In the genomic region with DNA sequence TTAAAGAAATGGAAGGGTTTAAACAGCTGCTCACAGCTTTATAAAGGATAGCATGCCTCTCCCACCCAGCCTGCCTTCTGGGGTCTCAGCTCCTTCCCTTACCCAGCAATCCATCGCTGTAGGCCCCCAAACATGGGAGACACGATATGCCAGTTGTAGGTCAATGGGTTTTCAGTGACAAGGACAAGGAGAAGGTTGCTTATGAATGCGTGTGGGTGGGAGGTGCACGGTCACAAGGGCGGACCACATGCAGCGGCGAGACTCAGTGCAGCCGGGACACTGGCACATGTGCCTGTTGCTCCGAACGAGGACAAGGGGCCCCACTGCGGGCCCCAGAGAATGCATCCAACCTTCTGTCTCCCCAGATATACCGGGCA, we compare ENCODE assay signal across 19 cellular contexts.
DNase-seq lines count a peak whose midpoint lies in the region; ATAC-seq, FAIRE-seq and TF ChIP-seq lines count a peak whose summit lies in the region.
"Had no signal": no experiment of that assay in that cellular context is flagged by ENCODE, and none has a peak within 500 bp of the region (broad histone marks: within the 10 kb centered on the region; RNA-seq: fewer than 3 reads in every experiment).

No MANE protein-coding gene starts in this region.

- peaks cover 17% of the 10 kb centered on the region for H3K27me3 Mint-ChIP-seq in activated T-helper 17 cell treated with anti-CD3 and anti-CD28 coated beads, Interleukin-2, amount 50 U/mL, for 72 hours
- peaks cover 6% of the 10 kb centered on the region for H3K27me3 Mint-ChIP-seq in activated T-helper 1 cell treated with anti-CD3 and anti-CD28 coated beads, Interleukin-12 subunit alpha, Interleukin-12 subunit beta, Interleukin-2, Interleukin-4 antibody, amounts not matched to agents 30 ng/mL and 10 ng/mL and 1 ng/mL, durations not matched to agents 14 hours and 24 hours and 36 hours (ENCODE audit: insufficient read depth)
- no peaks in the 10 kb centered on the region for H3K27me3 Mint-ChIP-seq in chondrocyte (ENCODE audit: low read depth)

- peaks cover 14% of the 10 kb centered on the region for H3K4me1 Mint-ChIP-seq in activated T-helper 17 cell treated with anti-CD3 and anti-CD28 coated beads, Interleukin-2, amount 50 U/mL, for 72 hours
- peaks cover 38% of the 10 kb centered on the region for H3K4me1 Mint-ChIP-seq in activated T-helper 1 cell treated with anti-CD3 and anti-CD28 coated beads, Interleukin-12 subunit alpha, Interleukin-12 subunit beta, Interleukin-2, Interleukin-4 antibody, amounts not matched to agents 30 ng/mL and 10 ng/mL and 1 ng/mL, durations not matched to agents 14 hours and 24 hours and 36 hours (ENCODE audit: low read depth)
- peaks cover 10% of the 10 kb centered on the region for H3K4me1 Mint-ChIP-seq in chondrocyte (ENCODE audit: low read depth)
- H3K4me1 Mint-ChIP-seq: GM23338 had no signal

- intact Hi-C loops in posterior vena cava (cut with DNase I): no loop called here
- intact Hi-C loops in activated T-helper 1 cell treated with anti-CD3 and anti-CD28 coated beads, Interleukin-12 subunit alpha, Interleukin-12 subunit beta, Interleukin-2, Interleukin-4 antibody, amounts not matched to agents 30 ng/mL and 10 ng/mL and 1 ng/mL, durations not matched to agents 14 hours and 24 hours and 36 hours (cut with micrococcal nuclease): no loop called here
- intact Hi-C loops in kidney (cut with DNase I): no loop called here

- no peaks in the 10 kb centered on the region for H3K9me3 ChIP-seq in kidney (ENCODE audit: control insufficient read depth in 1 of 2, low read length in 2 of 2)
- H3K9me3 ChIP-seq: left lung, mucosa of descending colon, right atrium auricular region, vagina had no signal

- H3K9me3 Mint-ChIP-seq in activated T-helper 17 cell treated with anti-CD3 and anti-CD28 coated beads, Interleukin-2, amount 50 U/mL, for 72 hours: no peaks in the 10 kb centered on the region
- no peaks in the 10 kb centered on the region for H3K9me3 Mint-ChIP-seq in activated T-helper 1 cell treated with anti-CD3 and anti-CD28 coated beads, Interleukin-12 subunit alpha, Interleukin-12 subunit beta, Interleukin-2, Interleukin-4 antibody, amounts not matched to agents 30 ng/mL and 10 ng/mL and 1 ng/mL, durations not matched to agents 14 hours and 24 hours and 36 hours
- no peaks in the 10 kb centered on the region for H3K9me3 Mint-ChIP-seq in chondrocyte (ENCODE audit: low read depth)
- H3K9me3 Mint-ChIP-seq: activated naive CD4-positive, alpha-beta T cell treated with anti-CD3 and anti-CD28 coated beads, Interleukin-2, amount 50 U/mL, for 72 hours; GM23338 had no signal

- DNase-seq in posterior vena cava (ENCODE audit: low spot score) (peak; percentile 40), superior temporal gyrus (ENCODE audit: extremely low spot score) (no peak), kidney (no peak), chondrocyte (ENCODE audit: low spot score) (no peak)
- DNase-seq in activated T-helper 1 cell treated with anti-CD3 and anti-CD28 coated beads, Interleukin-12 subunit alpha, Interleukin-12 subunit beta, Interleukin-2, Interleukin-4 antibody, amounts not matched to agents 30 ng/mL and 10 ng/mL and 1 ng/mL, durations not matched to agents 14 hours and 24 hours and 36 hours (ENCODE audit: low spot score): no peak
- DNase-seq: DND-41, left lung, mucosa of descending colon, NCI-H187 treated with DMSO at 0.1 percent for 48 hours, NCI-H345 had no signal

- no peaks in the 10 kb centered on the region for H3K36me3 Mint-ChIP-seq in activated T-helper 17 cell treated with anti-CD3 and anti-CD28 coated beads, Interleukin-2, amount 50 U/mL, for 72 hours (ENCODE audit: low read depth)
- no peaks in the 10 kb centered on the region for H3K36me3 Mint-ChIP-seq in activated T-helper 1 cell treated with anti-CD3 and anti-CD28 coated beads, Interleukin-12 subunit alpha, Interleukin-12 subunit beta, Interleukin-2, Interleukin-4 antibody, amounts not matched to agents 30 ng/mL and 10 ng/mL and 1 ng/mL, durations not matched to agents 14 hours and 24 hours and 36 hours (ENCODE audit: low read depth)
- H3K36me3 Mint-ChIP-seq in chondrocyte (ENCODE audit: low read depth): peaks cover 7% of the 10 kb centered on the region
- H3K36me3 Mint-ChIP-seq: activated naive CD4-positive, alpha-beta T cell treated with anti-CD3 and anti-CD28 coated beads, Interleukin-2, amount 50 U/mL, for 72 hours had no signal

- no peak overlapping the region for H3K27ac Mint-ChIP-seq in activated T-helper 17 cell treated with anti-CD3 and anti-CD28 coated beads, Interleukin-2, amount 50 U/mL, for 72 hours
- no peak overlapping the region for H3K27ac Mint-ChIP-seq in activated T-helper 1 cell treated with anti-CD3 and anti-CD28 coated beads, Interleukin-12 subunit alpha, Interleukin-12 subunit beta, Interleukin-2, Interleukin-4 antibody, amounts not matched to agents 30 ng/mL and 10 ng/mL and 1 ng/mL, durations not matched to agents 14 hours and 24 hours and 36 hours
- no peak overlapping the region for H3K27ac Mint-ChIP-seq in chondrocyte (ENCODE audit: unreplicated experiment)
- H3K27ac Mint-ChIP-seq: GM23338 had no signal

- peaks cover 0 to 1% of the 10 kb centered on the region in 2 donors for H3K4me1 ChIP-seq in kidney (ENCODE audit: control insufficient read depth in 1 of 2, insufficient read depth in 1 of 2, low read depth in 1 of 2, low read length in 2 of 2)
- H3K4me1 ChIP-seq: vagina had no signal

- no peak for FAIRE-seq in kidney (lab: Jason Lieb, UNC)

- peak; percentile 12 for ATAC-seq in GM19035 (IDR thresholded peaks at IDR 0.05; ENCODE audit: unreplicated experiment)
- no peak for ATAC-seq in activated T-helper 17 cell treated with anti-CD3 and anti-CD28 coated beads, Interleukin-2, amount 50 U/mL, for 72 hours (replicated peaks)
- ATAC-seq: esophagus mucosa, mucosa of descending colon, SK-N-SH treated with all-trans-retinoic acid at 6 μM for 48 hours had no signal

- H3K9ac ChIP-seq in kidney (ENCODE audit: low read length in 2 of 2): no peak overlapping the region

- H3K36me3 ChIP-seq in kidney (ENCODE audit: control insufficient read depth in 1 of 2, insufficient read depth in 2 of 2, low read length in 2 of 2): no peaks in the 10 kb centered on the region
- H3K36me3 ChIP-seq: vagina had no signal

- H3K4me3 ChIP-seq in GM08714 (ENCODE audit: low read length) (peak overlapping the region; percentile 30; the same call in 1 of the 2 replicates), kidney (ENCODE audit: low read length in 2 of 2) (no peak overlapping the region)
- H3K4me3 ChIP-seq: GM23338, left lung, mucosa of descending colon, right atrium auricular region, vagina had no signal

- TF ChIP-seq CTCF in kidney (IDR thresholded peaks at IDR 0.05; ENCODE audit: borderline replicate concordance, extremely low read depth, insufficient read depth): no peak
- TF ChIP-seq CTCF in chondrocyte (IDR thresholded peaks at IDR 0.05): no peak

- H3K4me3 Mint-ChIP-seq in activated T-helper 17 cell treated with anti-CD3 and anti-CD28 coated beads, Interleukin-2, amount 50 U/mL, for 72 hours: peak overlapping the region; percentile 59
- no peak overlapping the region for H3K4me3 Mint-ChIP-seq in activated T-helper 1 cell treated with anti-CD3 and anti-CD28 coated beads, Interleukin-12 subunit alpha, Interleukin-12 subunit beta, Interleukin-2, Interleukin-4 antibody, amounts not matched to agents 30 ng/mL and 10 ng/mL and 1 ng/mL, durations not matched to agents 14 hours and 24 hours and 36 hours
- no peak overlapping the region for H3K4me3 Mint-ChIP-seq in chondrocyte (ENCODE audit: unreplicated experiment)
- H3K4me3 Mint-ChIP-seq: GM23338 had no signal

- H3K27ac ChIP-seq in kidney (ENCODE audit: low read depth in 2 of 2, low read length in 2 of 2): no peak overlapping the region
- H3K27ac ChIP-seq: right atrium auricular region, vagina had no signal
